Comparison of ENCODE assay signal across 8 cellular contexts in genomic region chr17:3843935-3844516, GRCh38. TPM values are rescaled to one million over a fixed set of nuclear protein-coding genes. Genes with fewer than 3 reads are reported as not detected.
DNase-seq lines count a peak whose midpoint lies in the region; ATAC-seq, FAIRE-seq and TF ChIP-seq lines count a peak whose summit lies in the region.

No MANE protein-coding gene starts in this region.

- H3K27ac ChIP-seq in body of pancreas = no peak overlapping the region

- H3K36me3 Mint-ChIP-seq in T-helper 1 cell treated with Interleukin-12 subunit alpha and Interleukin-12 subunit beta and Interleukin-4 antibody, amounts not matched to agents 30 μg/mL and 1 μg/mL, for 36 hours (ENCODE audit: low read depth) = peaks cover 19% of the 10 kb centered on the region

- no peaks in the 10 kb centered on the region for H3K27me3 ChIP-seq in body of pancreas

- peaks cover 3% of the 10 kb centered on the region for H3K27me3 Mint-ChIP-seq in T-helper 1 cell treated with Interleukin-12 subunit alpha and Interleukin-12 subunit beta and Interleukin-4 antibody, amounts not matched to agents 30 μg/mL and 1 μg/mL, for 36 hours (ENCODE audit: low read depth)

- H3K27ac Mint-ChIP-seq in T-helper 1 cell treated with Interleukin-12 subunit alpha and Interleukin-12 subunit beta and Interleukin-4 antibody, amounts not matched to agents 30 μg/mL and 1 μg/mL, for 36 hours = peak overlapping the region; percentile 64

- ATAC-seq in body of pancreas (no peak), mucosa of descending colon (peak; percentile 55), HG02571 (IDR thresholded peaks at IDR 0.05; ENCODE audit: unreplicated experiment) (no peak)

- H3K4me3 ChIP-seq in body of pancreas (no peak overlapping the region), mucosa of descending colon (no peak overlapping the region)

- FAIRE-seq in D721Med (lab: Jason Lieb, UNC) = no peak

- no peak for TF ChIP-seq POLR2A in body of pancreas (IDR thresholded peaks at IDR 0.05)

- DNase-seq in D721Med (ENCODE audit: insufficient read length, low spot score) (no peak), HUDEP-2 (lab: John Stamatoyannopoulos, UW; ENCODE audit: unreplicated experiment in 76 of 76) (peak in 47 of 76 experiments; percentile 2 to 62 (median 28)), body of pancreas (peak; percentile 46 to 62 (median 60)), mucosa of descending colon (peak in 2 of 3 donors; percentile 68 to 69), NCI-H446 treated with DMSO at 0.1 percent for 48 hours (lab: John Stamatoyannopoulos, UW) (no peak), foreskin melanocyte (no peak)

- H3K36me3 ChIP-seq in body of pancreas (replicated peaks in 1 of 2; ENCODE audit: insufficient read depth in 1 of 2, low read depth in 2 of 2) (peaks cover 2 to 7% of the 10 kb centered on the region in 2 donors), mucosa of descending colon (ENCODE audit: low read depth) (peaks cover 9% of the 10 kb centered on the region)

- H3K4me3 Mint-ChIP-seq in T-helper 1 cell treated with Interleukin-12 subunit alpha and Interleukin-12 subunit beta and Interleukin-4 antibody, amounts not matched to agents 30 μg/mL and 1 μg/mL, for 36 hours = peak overlapping the region; percentile 92

- intact Hi-C loops in body of pancreas (cut with DNase I) (no loop called here), mucosa of descending colon (cut with DNase I, micrococcal nuclease) (loop anchor here in 1 of 2 donors (5.0 kb wide), 1 partner anchor 107 kb away; no protein-coding TSS in a partner anchor)

- 16 to 32% methylated on average over 3 of the region's 3 CpGs for WGBS in body of pancreas, 2 donors

- H3K4me1 ChIP-seq in body of pancreas (peaks cover 27% of the 10 kb centered on the region), mucosa of descending colon (ENCODE audit: low read depth) (peaks cover 18% of the 10 kb centered on the region)

- H3K9me3 ChIP-seq in body of pancreas = no peaks in the 10 kb centered on the region
- H3K9me3 ChIP-seq in mucosa of descending colon = no peaks in the 10 kb centered on the region

- peaks cover 21% of the 10 kb centered on the region for H3K4me1 Mint-ChIP-seq in T-helper 1 cell treated with Interleukin-12 subunit alpha and Interleukin-12 subunit beta and Interleukin-4 antibody, amounts not matched to agents 30 μg/mL and 1 μg/mL, for 36 hours (ENCODE audit: low read depth)

- H3K9me3 Mint-ChIP-seq in T-helper 1 cell treated with Interleukin-12 subunit alpha and Interleukin-12 subunit beta and Interleukin-4 antibody, amounts not matched to agents 30 μg/mL and 1 μg/mL, for 36 hours = no peaks in the 10 kb centered on the region

- TF ChIP-seq CTCF in D721Med (IDR thresholded peaks at IDR 0.05; ENCODE audit: insufficient read depth, missing control alignments) (peak; percentile 42), body of pancreas (IDR thresholded peaks at IDR 0.05) (peak; percentile 36 to 61 (median 55)), mucosa of descending colon (IDR thresholded peaks at IDR 0.05) (peak; percentile 26)

RNA-seq across cellular contexts. Expression of gene NCBP3, which starts 2.0 kb away (rescaled TPM):
- total RNA-seq in body of pancreas = 10 to 100 TPM; 23.4 to 34.2 TPM
- total RNA-seq in mucosa of descending colon = 10 to 100 TPM; 39.4 to 50.5 (median 44.7) TPM

RNA-seq across cellular contexts. Expression of gene ITGAE, which starts 43.0 kb away (rescaled TPM):
- total RNA-seq in body of pancreas (10 to 100 TPM in 1 of 2 donors, 1 to 10 TPM in 1; 9.1 to 12.9 TPM), mucosa of descending colon (10 to 100 TPM; 17.2 to 24.1 (median 17.6) TPM)

RNA-seq across cellular contexts. Expression of gene CAMKK1, which starts 48.8 kb away (rescaled TPM):
- total RNA-seq in body of pancreas (1 to 10 TPM; 9.2 to 9.3 TPM), mucosa of descending colon (10 to 100 TPM in 1 of 3 donors, 1 to 10 TPM in 2; 4.8 to 11.6 (median 6.2) TPM)

Comparison
In these comparisons a context has a peak if more than half of its experiments do, and no peak if none do; other contexts are left out.
1. DNase-seq: peak in HUDEP-2 (47 of 76), body of pancreas (4 of 4) and mucosa of descending colon (2 of 3); none in D721Med (single experiment), NCI-H446 treated with DMSO at 0.1 percent for 48 hours (single experiment) and foreskin melanocyte (single experiment).
2. Peak in every context shown above with its lines, with median percentiles within 50 percentile points of each other: CTCF ChIP-seq.